13 cellular contexts compared by ENCODE assay signal in the genomic region with DNA sequence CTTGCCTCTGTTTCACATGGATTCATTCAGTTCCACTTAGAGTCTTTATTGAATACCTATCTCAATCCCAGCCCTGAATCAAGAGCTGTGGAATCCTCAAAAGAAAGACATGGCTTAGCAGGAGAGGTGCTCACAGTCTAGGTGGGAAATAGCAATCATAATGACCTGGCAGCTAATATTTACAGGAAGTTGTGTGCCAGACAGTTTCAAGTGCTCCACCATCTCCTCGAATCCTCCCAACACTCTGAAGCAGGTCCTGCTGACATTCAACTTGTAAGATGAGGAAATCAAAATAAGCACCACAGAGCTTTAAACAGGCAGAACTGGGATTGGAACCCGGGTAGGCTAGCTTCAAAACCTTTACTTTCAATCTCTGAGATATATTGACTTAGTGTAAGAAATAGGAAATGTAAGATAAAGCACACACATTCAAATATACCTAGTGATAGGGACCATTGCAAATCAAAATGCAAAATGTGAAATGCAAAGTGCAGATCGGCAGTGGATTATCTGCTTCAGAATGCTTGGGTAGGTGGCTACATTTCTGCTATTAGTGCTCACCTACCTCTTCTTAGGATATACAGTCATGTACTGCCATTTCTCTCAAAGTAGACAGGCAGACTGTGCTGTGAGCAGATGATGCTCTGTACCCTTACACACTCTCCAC.
DNase-seq lines count a peak whose midpoint lies in the region; ATAC-seq and TF ChIP-seq lines count a peak whose summit lies in the region.
"Had no signal": no experiment of that assay in that cellular context is flagged by ENCODE, and none has a peak within 500 bp of the region (broad histone marks: within the 10 kb centered on the region; RNA-seq: fewer than 3 reads in every experiment).

No MANE protein-coding gene starts in this region.

- no peaks in the 10 kb centered on the region for H3K36me3 ChIP-seq in BE2C

- peaks cover 4% of the 10 kb centered on the region; the same call in 1 of the 2 replicates for H3K9me3 ChIP-seq in BE2C

- TF ChIP-seq CTCF in GM12865 (IDR thresholded peaks at IDR 0.05; ENCODE audit: insufficient read depth, low read depth, low read length, missing control alignments) = no peak
- no peak for TF ChIP-seq CTCF in BE2C (IDR thresholded peaks at IDR 0.05; ENCODE audit: low read depth, low read length)

- ATAC-seq in GM19455 (IDR thresholded peaks at IDR 0.05; ENCODE audit: unreplicated experiment) = peak; percentile 40
- ATAC-seq in HG02840 (IDR thresholded peaks at IDR 0.05; ENCODE audit: low FRiP score, unreplicated experiment) = peak; percentile 27
- peak; percentile 12 for ATAC-seq in HG03575 (IDR thresholded peaks at IDR 0.05; ENCODE audit: extremely low read depth, insufficient number of reproducible peaks, low FRiP score, unreplicated experiment)

- H3K4me1 ChIP-seq in BE2C = peaks cover 16% of the 10 kb centered on the region

- no peak overlapping the region for H3K4me3 ChIP-seq in GM12865 (ENCODE audit: low read depth, low read length)
- no peak overlapping the region for H3K4me3 ChIP-seq in BE2C (ENCODE audit: low read depth, low read length)
- H3K4me3 ChIP-seq: PC-9 had no signal

- no peaks in the 10 kb centered on the region for H3K27me3 ChIP-seq in BE2C

- DNase-seq in GM12865 (ENCODE audit: low read depth) (peak; percentile 24), NCI-H1048 (lab: John Stamatoyannopoulos, UW) (no peak), BE2C (no peak), NCI-H1417 (lab: John Stamatoyannopoulos, UW) (no peak), cerebellar cortex (ENCODE audit: low spot score) (no peak)
- DNase-seq: activated CD8-positive, alpha-beta memory T cell treated with anti-CD3 and anti-CD28 coated beads for 24 hours; activated naive CD4-positive, alpha-beta T cell treated with anti-CD3 and anti-CD28 coated beads, Interleukin-2, amount 50 U/mL, for 16 hours; NCI-H2029; PC-9; trophoblast cell had no signal
